In the genomic region with DNA sequence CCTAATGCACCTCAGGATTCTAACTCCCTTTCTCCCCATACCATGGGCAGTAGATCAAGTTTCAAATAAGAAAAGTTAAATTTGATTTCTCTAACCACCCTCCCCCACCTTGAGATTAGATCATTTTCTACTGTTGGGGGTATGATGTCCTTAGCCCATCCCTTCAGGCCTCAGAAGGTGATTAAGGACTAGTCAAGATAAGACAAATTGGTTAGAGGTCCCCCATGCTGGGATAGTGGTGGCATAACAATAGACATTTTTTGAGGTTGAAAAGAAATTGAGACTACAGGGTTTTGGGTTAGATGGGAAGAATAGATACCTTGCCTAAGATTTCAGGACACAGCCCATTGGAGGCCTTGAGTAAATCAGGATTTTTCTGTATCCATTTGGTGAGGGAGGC, we compare ENCODE assay signal across 25 cellular contexts. TPM values are rescaled to one million over a fixed set of nuclear protein-coding genes. Genes with fewer than 3 reads are reported as not detected.
DNase-seq lines count a peak whose midpoint lies in the region; ATAC-seq and TF ChIP-seq lines count a peak whose summit lies in the region.
"Had no signal": no experiment of that assay in that cellular context is flagged by ENCODE, and none has a peak within 500 bp of the region (broad histone marks: within the 10 kb centered on the region; RNA-seq: fewer than 3 reads in every experiment).

No MANE protein-coding gene starts in this region.

- H3K4me1 Mint-ChIP-seq in activated naive CD8-positive, alpha-beta T cell (ENCODE audit: low read depth): peaks cover 9% of the 10 kb centered on the region
- H3K4me1 Mint-ChIP-seq in activated naive CD8-positive, alpha-beta T cell treated with anti-CD3 and anti-CD28 coated beads for 36 hours: peaks cover 11% of the 10 kb centered on the region
- H3K4me1 Mint-ChIP-seq in T-helper 17 cell (peaks cover 13% of the 10 kb centered on the region), endothelial cell (ENCODE audit: unreplicated experiment) (no peaks in the 10 kb centered on the region)
- H3K4me1 Mint-ChIP-seq in stimulated activated effector memory CD8-positive, alpha-beta T cell treated with anti-CD3 and anti-CD28 coated beads, Interleukin-12 subunit alpha, Interleukin-12 subunit beta, amount 100 ng/mL, for 72 hours: peaks cover 27% of the 10 kb centered on the region

- H3K27me3 Mint-ChIP-seq in activated naive CD8-positive, alpha-beta T cell: no peaks in the 10 kb centered on the region
- no peaks in the 10 kb centered on the region for H3K27me3 Mint-ChIP-seq in activated naive CD8-positive, alpha-beta T cell treated with anti-CD3 and anti-CD28 coated beads for 36 hours
- H3K27me3 Mint-ChIP-seq in T-helper 17 cell: no peaks in the 10 kb centered on the region
- H3K27me3 Mint-ChIP-seq in endothelial cell (ENCODE audit: unreplicated experiment): peaks cover 1% of the 10 kb centered on the region
- H3K27me3 Mint-ChIP-seq: CD4-positive, CD25-positive, alpha-beta regulatory T cell had no signal

- peaks cover 2% of the 10 kb centered on the region for H3K36me3 Mint-ChIP-seq in activated naive CD8-positive, alpha-beta T cell
- H3K36me3 Mint-ChIP-seq in activated naive CD8-positive, alpha-beta T cell treated with anti-CD3 and anti-CD28 coated beads for 36 hours: peaks cover 10% of the 10 kb centered on the region
- H3K36me3 Mint-ChIP-seq in T-helper 17 cell (ENCODE audit: low read depth): peaks cover 6% of the 10 kb centered on the region
- H3K36me3 Mint-ChIP-seq in endothelial cell (ENCODE audit: low read depth, unreplicated experiment): peaks cover 18% of the 10 kb centered on the region
- peaks cover 48% of the 10 kb centered on the region for H3K36me3 Mint-ChIP-seq in stimulated activated effector memory CD8-positive, alpha-beta T cell treated with anti-CD3 and anti-CD28 coated beads, Interleukin-12 subunit alpha, Interleukin-12 subunit beta, amount 100 ng/mL, for 72 hours

- peak overlapping the region; percentile 10 for H3K27ac Mint-ChIP-seq in activated naive CD8-positive, alpha-beta T cell
- H3K27ac Mint-ChIP-seq in activated naive CD8-positive, alpha-beta T cell treated with anti-CD3 and anti-CD28 coated beads for 36 hours: no peak overlapping the region
- H3K27ac Mint-ChIP-seq in T-helper 17 cell (peak overlapping the region; percentile 86), endothelial cell (ENCODE audit: unreplicated experiment) (no peak overlapping the region)
- peak overlapping the region; percentile 55 for H3K27ac Mint-ChIP-seq in stimulated activated effector memory CD8-positive, alpha-beta T cell treated with anti-CD3 and anti-CD28 coated beads, Interleukin-12 subunit alpha, Interleukin-12 subunit beta, amount 100 ng/mL, for 72 hours
- H3K27ac Mint-ChIP-seq: GM23338 had no signal

- no peak overlapping the region for H3K4me3 Mint-ChIP-seq in activated naive CD8-positive, alpha-beta T cell
- H3K4me3 Mint-ChIP-seq in activated naive CD8-positive, alpha-beta T cell treated with anti-CD3 and anti-CD28 coated beads for 36 hours: no peak overlapping the region
- H3K4me3 Mint-ChIP-seq in T-helper 17 cell (no peak overlapping the region), endothelial cell (ENCODE audit: unreplicated experiment) (peak overlapping the region; percentile 19)
- H3K4me3 Mint-ChIP-seq in stimulated activated effector memory CD8-positive, alpha-beta T cell treated with anti-CD3 and anti-CD28 coated beads, Interleukin-12 subunit alpha, Interleukin-12 subunit beta, amount 100 ng/mL, for 72 hours: no peak overlapping the region
- H3K4me3 Mint-ChIP-seq: CD4-positive, CD25-positive, alpha-beta regulatory T cell; GM23338 had no signal

- no peak for ATAC-seq in T-helper 17 cell
- no peak for ATAC-seq in stimulated activated effector memory CD8-positive, alpha-beta T cell treated with anti-CD3 and anti-CD28 coated beads, Interleukin-12 subunit alpha, Interleukin-12 subunit beta, amount 100 ng/mL, for 72 hours
- no peak for ATAC-seq in esophagus mucosa
- no peak for ATAC-seq in GM21576 (IDR thresholded peaks at IDR 0.05; ENCODE audit: unreplicated experiment)
- ATAC-seq: A549, GM23338, Panc1 had no signal

- TF ChIP-seq CTCF in endothelial cell (IDR thresholded peaks at IDR 0.05; ENCODE audit: unreplicated experiment): no peak

- no peaks in the 10 kb centered on the region for H3K9me3 ChIP-seq in T-helper 17 cell (ENCODE audit: control insufficient read depth, low read length, poor library complexity, severe bottlenecking)
- H3K9me3 ChIP-seq: A549, HAP-1 had no signal

- no peak for DNase-seq in activated naive CD8-positive, alpha-beta T cell treated with anti-CD3 and anti-CD28 coated beads for 36 hours
- DNase-seq in T-helper 17 cell (no peak), endothelial cell (ENCODE audit: low spot score) (no peak), NCI-H82 treated with DMSO at 0.1 percent for 48 hours (lab: John Stamatoyannopoulos, UW; ENCODE audit: unreplicated experiment) (no peak)
- no peak for DNase-seq in stimulated activated effector memory CD8-positive, alpha-beta T cell treated with anti-CD3 and anti-CD28 coated beads, Interleukin-12 subunit alpha, Interleukin-12 subunit beta, amount 100 ng/mL, for 72 hours (ENCODE audit: low spot score in 2 of 2)
- DNase-seq: Calu3; CD4-positive, CD25-positive, alpha-beta regulatory T cell; DMS153; NCI-H1105; NCI-H146; NCI-H2029 treated with DMSO at 0.1 percent for 48 hours; NCI-H2171; NCI-H345; NCI-H524; NCI-H774; SIG-M5 had no signal

- H3K9me3 Mint-ChIP-seq in activated naive CD8-positive, alpha-beta T cell (ENCODE audit: low read depth): no peaks in the 10 kb centered on the region
- H3K9me3 Mint-ChIP-seq in activated naive CD8-positive, alpha-beta T cell treated with anti-CD3 and anti-CD28 coated beads for 36 hours: no peaks in the 10 kb centered on the region
- no peaks in the 10 kb centered on the region for H3K9me3 Mint-ChIP-seq in endothelial cell (ENCODE audit: unreplicated experiment)
- no peaks in the 10 kb centered on the region for H3K9me3 Mint-ChIP-seq in stimulated activated effector memory CD8-positive, alpha-beta T cell treated with anti-CD3 and anti-CD28 coated beads, Interleukin-12 subunit alpha, Interleukin-12 subunit beta, amount 100 ng/mL, for 72 hours
- H3K9me3 Mint-ChIP-seq: CD4-positive, CD25-positive, alpha-beta regulatory T cell; GM23338 had no signal

RNA-seq across cellular contexts. Expression of a gene that starts 2.5 kb away (rescaled TPM):
- total RNA-seq in activated naive CD8-positive, alpha-beta T cell treated with anti-CD3 and anti-CD28 coated beads for 36 hours: not detected
- total RNA-seq in T-helper 17 cell (not detected), endothelial cell (ENCODE audit: unreplicated experiment) (not detected), esophagus mucosa (not detected)
- total RNA-seq: Calu3; CD4-positive, CD25-positive, alpha-beta regulatory T cell; Daoy; GM23338; HT1080 had no signal

RNA-seq across cellular contexts. Expression of a gene that starts 51.0 kb away (rescaled TPM):
- total RNA-seq in activated naive CD8-positive, alpha-beta T cell treated with anti-CD3 and anti-CD28 coated beads for 36 hours: 100 to 1,000 TPM; 187 to 192 TPM
- 10 to 100 TPM; 64.4 to 76.8 TPM for total RNA-seq in T-helper 17 cell
- 180 TPM for total RNA-seq in endothelial cell (ENCODE audit: unreplicated experiment)
- total RNA-seq in esophagus mucosa: 185 TPM

RNA-seq across cellular contexts. Expression of a gene that starts 55.4 kb away (rescaled TPM):
- total RNA-seq in activated naive CD8-positive, alpha-beta T cell treated with anti-CD3 and anti-CD28 coated beads for 36 hours: 1 to 10 TPM; 2.9 to 3.7 TPM
- total RNA-seq in T-helper 17 cell: 1 to 10 TPM; 2.3 to 2.9 TPM
- total RNA-seq in endothelial cell (ENCODE audit: unreplicated experiment): 2.6 TPM
- 1.4 TPM for total RNA-seq in esophagus mucosa

Comparison
In these comparisons a context has a peak if more than half of its experiments do, and no peak if none do; other contexts are left out.
1. H3K27ac Mint-ChIP-seq: peak in activated naive CD8-positive, alpha-beta T cell (single experiment), T-helper 17 cell (single experiment) and stimulated activated effector memory CD8-positive, alpha-beta T cell treated with anti-CD3 and anti-CD28 coated beads, Interleukin-12 subunit alpha, Interleukin-12 subunit beta, amount 100 ng/mL, for 72 hours (single experiment); none in activated naive CD8-positive, alpha-beta T cell treated with anti-CD3 and anti-CD28 coated beads for 36 hours (single experiment) and endothelial cell (single experiment).